In the genomic region with DNA sequence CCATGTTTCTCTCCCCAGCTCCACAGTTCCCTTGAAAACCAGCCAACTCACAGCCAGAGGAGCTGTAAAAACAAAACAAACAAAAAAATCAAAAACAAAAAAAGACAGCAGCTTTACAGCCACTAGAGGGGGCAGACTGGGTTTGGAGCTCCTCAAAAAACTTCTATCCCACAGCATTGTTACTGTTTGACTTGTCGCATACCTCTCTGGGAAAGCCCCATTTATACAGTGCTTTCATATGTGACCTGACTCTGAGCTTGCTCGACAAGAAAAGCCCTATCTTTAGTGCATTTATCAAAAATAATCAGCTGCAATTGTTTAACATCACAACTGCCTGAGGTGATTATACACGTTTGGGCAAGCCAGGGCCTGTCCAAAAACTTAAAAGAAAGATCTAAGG, we compare ENCODE assay signal across 9 cellular contexts. TPM values are rescaled to one million over a fixed set of nuclear protein-coding genes. Genes with fewer than 3 reads are reported as not detected.
DNase-seq lines count a peak whose midpoint lies in the region; TF ChIP-seq lines count a peak whose summit lies in the region.
"Had no signal": no experiment of that assay in that cellular context is flagged by ENCODE, and none has a peak within 500 bp of the region (broad histone marks: within the 10 kb centered on the region; RNA-seq: fewer than 3 reads in every experiment).

No MANE protein-coding gene starts in this region.

- H3K4me1 ChIP-seq in MM.1S (ENCODE audit: low read length) (peaks cover 7% of the 10 kb centered on the region; the same call in 1 of the 2 replicates), mesendoderm (ENCODE audit: control insufficient read depth, low read depth, low read length) (no peaks in the 10 kb centered on the region), sigmoid colon (no peaks in the 10 kb centered on the region)

- no peak overlapping the region for H3K4ac ChIP-seq in mesendoderm (ENCODE audit: low read depth, low read length)

- no peak overlapping the region for H2BK15ac ChIP-seq in mesendoderm (replicated peaks; ENCODE audit: low read depth)

- no peak overlapping the region for H4K5ac ChIP-seq in mesendoderm (ENCODE audit: low read length)

- TF ChIP-seq CTCF in AG04450 (IDR thresholded peaks at IDR 0.05; ENCODE audit: low read depth, low read length): peak; percentile 69
- peak; percentile 74 for TF ChIP-seq CTCF in GM12873 (IDR thresholded peaks at IDR 0.05; ENCODE audit: insufficient read depth, low read depth, low read length, missing control alignments)
- TF ChIP-seq CTCF in HFF-Myc (IDR thresholded peaks at IDR 0.05; ENCODE audit: low read depth, low read length, missing control alignments): peak; percentile 49
- peak; percentile 61 for TF ChIP-seq CTCF in MM.1S (IDR thresholded peaks at IDR 0.05; ENCODE audit: low read length)
- TF ChIP-seq CTCF in brain (conservative IDR thresholded peaks at IDR 0.05): peak; percentile 44
- no peak for TF ChIP-seq CTCF in sigmoid colon (IDR thresholded peaks at IDR 0.05)

- DNase-seq in AG04450 (ENCODE audit: low read depth, low spot score) (peak; percentile 10), HFF-Myc (ENCODE audit: extremely low read depth, low read depth) (peak; percentile 45), MM.1S (peak; percentile 85), mesendoderm (peak; percentile 76), sigmoid colon (no peak), cerebellar nuclear complex (lab: John Stamatoyannopoulos, UW) (no peak)

- H3K79me1 ChIP-seq in mesendoderm (ENCODE audit: low read length): no peaks in the 10 kb centered on the region

- no peaks in the 10 kb centered on the region for H4K20me1 ChIP-seq in MM.1S (ENCODE audit: insufficient read depth, low read length)

- H2AFZ ChIP-seq in MM.1S (ENCODE audit: low read length): no peak overlapping the region

- no CpG with 5 or more reads among the region's 3 CpGs for WGBS in mesendoderm (ENCODE audit: extremely low coverage, insufficient coverage, low lambda C conversion rate)
- 6 to 17% methylated on average over 3 of the region's 3 CpGs for whole genome bisulfite sequencing in sigmoid colon, 2 donors

- H3K36me3 ChIP-seq in MM.1S (replicated peaks; ENCODE audit: insufficient read depth, low read length) (no peaks in the 10 kb centered on the region), mesendoderm (ENCODE audit: control insufficient read depth, insufficient read depth, low read length) (no peaks in the 10 kb centered on the region), sigmoid colon (no peaks in the 10 kb centered on the region)
- H3K36me3 ChIP-seq: neutrophil had no signal

- intact Hi-C loops in sigmoid colon (cut with DNase I): no loop called here

- H3K27me3 Mint-ChIP-seq in brain: no peaks in the 10 kb centered on the region

- H3F3A ChIP-seq in MM.1S (ENCODE audit: insufficient read depth, low read length): peaks cover 3% of the 10 kb centered on the region; the same call in 1 of the 2 replicates

- no peak overlapping the region for H3K4me2 ChIP-seq in MM.1S (ENCODE audit: low read depth, low read length)
- H3K4me2 ChIP-seq in mesendoderm (ENCODE audit: low read length): no peak overlapping the region

- no peak for TF ChIP-seq POLR2A in sigmoid colon (IDR thresholded peaks at IDR 0.05)

- H3K9me3 ChIP-seq in AG04450 (ENCODE audit: control insufficient read depth, insufficient read depth, low read length): no peaks in the 10 kb centered on the region
- no peaks in the 10 kb centered on the region for H3K9me3 ChIP-seq in MM.1S (replicated peaks; ENCODE audit: insufficient read depth, low read length)
- H3K9me3 ChIP-seq in sigmoid colon: no peaks in the 10 kb centered on the region
- H3K9me3 ChIP-seq: neutrophil had no signal

- no peak for TF ChIP-seq EP300 in sigmoid colon (IDR thresholded peaks at IDR 0.05)

- peak overlapping the region in 1 of 5 experiments; percentile 77 for H3K27ac Mint-ChIP-seq in brain

- H3K9ac ChIP-seq in MM.1S (ENCODE audit: low read length) (no peak overlapping the region), mesendoderm (ENCODE audit: low read length) (no peak overlapping the region)

- no peak overlapping the region for H2AK5ac ChIP-seq in mesendoderm (ENCODE audit: low read length)

- CTCF ChIA-PET in AG04450 (lab: Charles Lee): interaction anchor here (0.5 to 3.8 kb wide), 22 partner anchors 9 to 168 kb away, joined by 3 to 28 read pairs (median 5); partner anchors contain the start of genes SRPX2 and TSPAN6

- H3K27me3 ChIP-seq in AG04450 (ENCODE audit: control insufficient read depth, insufficient read depth, low read length) (peaks cover 2% of the 10 kb centered on the region), MM.1S (replicated peaks; ENCODE audit: insufficient read depth, low read length) (peaks cover 24% of the 10 kb centered on the region), mesendoderm (ENCODE audit: insufficient read depth, low read length, poor library complexity) (no peaks in the 10 kb centered on the region), sigmoid colon (no peaks in the 10 kb centered on the region)

- H3K23ac ChIP-seq in mesendoderm (ENCODE audit: low read length): no peak overlapping the region

- H2BK120ac ChIP-seq in mesendoderm (ENCODE audit: low read depth, low read length): no peak overlapping the region

- H3K4me3 Mint-ChIP-seq in brain: no peak overlapping the region

- no peaks in the 10 kb centered on the region for H3K36me3 Mint-ChIP-seq in brain

- no peak overlapping the region for H3K56ac ChIP-seq in mesendoderm (ENCODE audit: low read length)

- H3K9me2 ChIP-seq in MM.1S (replicated peaks; ENCODE audit: insufficient read depth, low read length): no peaks in the 10 kb centered on the region

- H3K27ac ChIP-seq in AG04450 (ENCODE audit: low read depth, low read length): no peak overlapping the region
- H3K27ac ChIP-seq in MM.1S (ENCODE audit: low read length): no peak overlapping the region
- H3K27ac ChIP-seq in mesendoderm (ENCODE audit: low read depth, low read length): no peak overlapping the region
- no peak overlapping the region for H3K27ac ChIP-seq in sigmoid colon
- H3K27ac ChIP-seq: neutrophil had no signal

- H3K18ac ChIP-seq in mesendoderm (ENCODE audit: low read length): no peak overlapping the region

- no peak overlapping the region for H2BK5ac ChIP-seq in mesendoderm (ENCODE audit: low read length)

- H3K79me2 ChIP-seq in MM.1S (ENCODE audit: low read length) (no peaks in the 10 kb centered on the region), mesendoderm (ENCODE audit: control insufficient read depth, insufficient read depth, low read length) (no peaks in the 10 kb centered on the region)

- H3K9me3 Mint-ChIP-seq in brain: peaks cover 0 to 7% (median 0%) of the 10 kb centered on the region in 5 experiments

- H3K4me1 Mint-ChIP-seq in brain: peaks cover 8% of the 10 kb centered on the region

- H3K4me3 ChIP-seq in AG04450 (ENCODE audit: low read depth, low read length): no peak overlapping the region
- H3K4me3 ChIP-seq in HFF-Myc (replicated peaks; ENCODE audit: low read depth, low read length): no peak overlapping the region
- no peak overlapping the region for H3K4me3 ChIP-seq in MM.1S (ENCODE audit: low read length)
- H3K4me3 ChIP-seq in mesendoderm (ENCODE audit: low read length): no peak overlapping the region
- no peak overlapping the region for H3K4me3 ChIP-seq in sigmoid colon

- POLR2A ChIA-PET in AG04450 (lab: Yijun Ruan, JAX): interaction anchor here (1.1 kb wide), 1 partner anchor 34 kb away, joined by 5 read pairs; no protein-coding TSS in a partner anchor

- no peak overlapping the region for H4K8ac ChIP-seq in mesendoderm (ENCODE audit: low read depth, low read length)

RNA-seq across cellular contexts. Expression of gene TSPAN6, which starts 21.6 kb away (rescaled TPM):
- polyA plus RNA-seq in AG04450 (2011; rRNA removed) (38.4 and 49.1 TPM in 2 replicates), brain (ENCODE audit: insufficient read depth, low read depth, low replicate concordance) (3.9 TPM), sigmoid colon (10 to 100 TPM; 31.2 to 57.1 (median 34.2) TPM)
- 11.9 and 19.9 TPM in 2 replicates for polyA minus RNA-seq in AG04450 (2011; rRNA and poly(A)+ RNA removed)
- polyA plus RNA-seq in mesendoderm (2013, experiment 1 of 2): 54.6 TPM
- polyA plus RNA-seq in mesendoderm (2013, experiment 2 of 2): 53.8 TPM
- total RNA-seq in sigmoid colon: 10 to 100 TPM in 2 of 4 donors, 1 to 10 TPM in 2; 7.5 to 16.3 (median 9.4) TPM

RNA-seq across cellular contexts. Expression of gene SRPX2, which starts 29.0 kb away (rescaled TPM):
- polyA plus RNA-seq in AG04450 (2011; rRNA removed): 87.1 and 92.9 TPM in 2 replicates
- 49.2 and 73.1 TPM in 2 replicates for polyA minus RNA-seq in AG04450 (2011; rRNA and poly(A)+ RNA removed)
- polyA plus RNA-seq in brain (ENCODE audit: insufficient read depth, low read depth, low replicate concordance): 1.5 TPM
- polyA plus RNA-seq in mesendoderm (2013, experiment 1 of 2): 0.10 TPM
- polyA plus RNA-seq in mesendoderm (2013, experiment 2 of 2): 0.03 TPM
- total RNA-seq in sigmoid colon: 10 to 100 TPM; 18.7 to 59.8 (median 25.9) TPM
- polyA plus RNA-seq in sigmoid colon: 10 to 100 TPM in 1 of 3 donors, 1 to 10 TPM in 2; 2.5 to 12.0 (median 4.8) TPM

RNA-seq across cellular contexts. Expression of gene TNMD, which starts 30.3 kb away (rescaled TPM):
- polyA plus RNA-seq in AG04450 (2011; rRNA removed): not detected in 2 replicates
- polyA minus RNA-seq in AG04450 (2011; rRNA and poly(A)+ RNA removed): not detected in 2 replicates
- not detected for polyA plus RNA-seq in brain (ENCODE audit: insufficient read depth, low read depth, low replicate concordance)
- 13.8 TPM for polyA plus RNA-seq in mesendoderm (2013, experiment 1 of 2)
- polyA plus RNA-seq in mesendoderm (2013, experiment 2 of 2): 13.8 TPM
- total RNA-seq in sigmoid colon: not detected
- polyA plus RNA-seq in sigmoid colon: 1 to 10 TPM in 1 of 3 donors, under 1 TPM in 1, not detected in 1; 0.38 to 1.8 TPM

Comparison
In these comparisons a context has a peak if more than half of its experiments do, and no peak if none do; other contexts are left out.
1. DNase-seq: peak in AG04450 (single experiment), HFF-Myc (single experiment), MM.1S (single experiment) and mesendoderm (single experiment); none in sigmoid colon (single experiment) and cerebellar nuclear complex (0 of 2).
2. CTCF ChIP-seq: peak in AG04450 (single experiment), GM12873 (single experiment), HFF-Myc (single experiment), MM.1S (single experiment) and brain (2 of 2); none in sigmoid colon (0 of 4).